Comparison of ENCODE assay signal across 11 cellular contexts in genomic region chr2:12504443-12504842, GRCh38.
DNase-seq lines count a peak whose midpoint lies in the region; ATAC-seq and FAIRE-seq lines count a peak whose summit lies in the region.
"Had no signal": no experiment of that assay in that cellular context is flagged by ENCODE, and none has a peak within 500 bp of the region (broad histone marks: within the 10 kb centered on the region; RNA-seq: fewer than 3 reads in every experiment).

No MANE protein-coding gene starts in this region.

- DNase-seq in AG08396 (ENCODE audit: low spot score) (peak; percentile 24), GM19239 (ENCODE audit: insufficient read length, low spot score) (no peak), astrocyte of the hippocampus (ENCODE audit: low read depth, low spot score) (peak; percentile 49), hippocampal formation (lab: John Stamatoyannopoulos, UW) (no peak), SW 1271 (lab: John Stamatoyannopoulos, UW) (no peak), GDM1 (lab: John Stamatoyannopoulos, UW) (no peak), MV-4-11 (lab: John Stamatoyannopoulos, UW) (no peak)
- DNase-seq: DND-41, left colon, NCI-H226 had no signal

- peak; percentile 58 for FAIRE-seq in GM19239 (lab: Jason Lieb, UNC)

- peak; percentile 33 for ATAC-seq in HG03280 (IDR thresholded peaks at IDR 0.05; ENCODE audit: unreplicated experiment)
- ATAC-seq: left colon had no signal

Comparison
In these comparisons a context has a peak if more than half of its experiments do, and no peak if none do; other contexts are left out.
1. DNase-seq: peak in AG08396 (single experiment) and astrocyte of the hippocampus (single experiment); none in GM19239 (single experiment), hippocampal formation (0 of 2), SW 1271 (0 of 2), GDM1 (single experiment) and MV-4-11 (single experiment).